1 cellular context compared by ENCODE assay signal in genomic region chr16:13835357-13835756, GRCh38.
TF ChIP-seq lines count a peak whose summit lies in the region.

No MANE protein-coding gene starts in this region.

TF ChIP-seq in GM12878, 131 proteins besides CTCF, POLR2A, EP300 and RAD21 (continued from another document):
- TF ChIP-seq ZBTB40 (IDR thresholded peaks at IDR 0.05; ENCODE audit: borderline replicate concordance) (peak; percentile 42; the same call in 1 of the 2 replicates), NFIC (IDR thresholded peaks at IDR 0.05; ENCODE audit: low read depth, low read length) (no peak), ZNF274 (IDR thresholded peaks at IDR 0.05; ENCODE audit: insufficient read depth, insufficient read length) (no peak), MTA3 (IDR thresholded peaks at IDR 0.05; ENCODE audit: borderline replicate concordance, low read length) (no peak), MEF2B (IDR thresholded peaks at IDR 0.05; ENCODE audit: partially characterized antibody, poor library complexity, severe bottlenecking) (peak; percentile 53), BHLHE40 (IDR thresholded peaks at IDR 0.05; ENCODE audit: borderline replicate concordance in 1 of 2, low read depth in 2 of 2, low read length in 1 of 2) (no peak), RUNX3 (IDR thresholded peaks at IDR 0.05; ENCODE audit: low read length) (peak; percentile 34; the same call in 1 of the 2 replicates), YY1 (IDR thresholded peaks at IDR 0.05; ENCODE audit: low read depth, low read length) (no peak), HDAC2 (IDR thresholded peaks at IDR 0.05) (no peak), ZBED1 (IDR thresholded peaks at IDR 0.05; ENCODE audit: borderline replicate concordance) (no peak), JUNB (IDR thresholded peaks at IDR 0.05) (peak; percentile 57), PBX3 (IDR thresholded peaks at IDR 0.05; ENCODE audit: insufficient replicate concordance, low read depth, low read length) (no peak)
